ENCODE assay signal across 13 cellular contexts in the genomic region with DNA sequence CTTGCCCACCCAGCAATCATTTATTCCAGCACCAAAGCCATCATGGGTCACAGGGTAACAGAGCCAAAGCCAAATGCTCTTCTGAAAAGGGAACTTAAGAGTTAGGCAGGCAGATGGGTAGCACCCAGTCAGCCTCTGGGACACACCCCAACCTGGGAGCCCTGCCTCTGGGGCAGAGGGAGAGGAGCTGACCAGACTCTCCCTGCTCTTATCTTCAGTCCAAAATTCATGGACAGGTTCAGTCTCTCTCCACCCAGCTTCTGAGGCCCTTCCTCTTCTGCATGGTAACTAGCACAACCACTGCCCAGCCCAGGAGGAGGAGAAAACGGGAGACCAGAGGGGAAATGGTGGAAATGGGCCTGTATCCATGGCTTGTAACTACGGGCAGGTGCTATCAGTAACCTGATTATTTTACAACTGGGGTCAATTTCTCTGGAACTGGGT.
DNase-seq lines count a peak whose midpoint lies in the region; ATAC-seq, FAIRE-seq and TF ChIP-seq lines count a peak whose summit lies in the region.
"Had no signal": no experiment of that assay in that cellular context is flagged by ENCODE, and none has a peak within 500 bp of the region (broad histone marks: within the 10 kb centered on the region; RNA-seq: fewer than 3 reads in every experiment).

No MANE protein-coding gene starts in this region.

- H3K9me3 Mint-ChIP-seq in MCF 10A (ENCODE audit: unreplicated experiment) = no peaks in the 10 kb centered on the region
- H3K9me3 Mint-ChIP-seq in astrocyte (ENCODE audit: unreplicated experiment) = no peaks in the 10 kb centered on the region

- H3K4me1 Mint-ChIP-seq in MCF 10A (ENCODE audit: insufficient read depth, unreplicated experiment) (peaks cover 18% of the 10 kb centered on the region), astrocyte (ENCODE audit: low read depth, unreplicated experiment) (peaks cover 43% of the 10 kb centered on the region)

- H3K27ac ChIP-seq in breast epithelium (peak overlapping the region; percentile 34 to 96), astrocyte (ENCODE audit: low read depth, low read length) (no peak overlapping the region), muscle layer of colon (ENCODE audit: low read depth, low read length) (peak overlapping the region; percentile 54), substantia nigra (ENCODE audit: low read depth, low read length, poor library complexity, severe bottlenecking) (peak overlapping the region; percentile 89)

- no peak overlapping the region for H3K4me3 ChIP-seq in breast epithelium
- H3K4me3 ChIP-seq in astrocyte (ENCODE audit: insufficient read depth, low read depth, low read length) = no peak overlapping the region
- H3K4me3 ChIP-seq in muscle layer of colon (ENCODE audit: low read depth in 1 of 2, low read length in 2 of 2) = no peak overlapping the region
- H3K4me3 ChIP-seq: skin epidermis had no signal

- CTCF ChIA-PET in MCF 10A (lab: Yijun Ruan, JAX) = interaction anchor here (0.7 to 0.8 kb wide), 2 partner anchors 9 to 48 kb away, joined by 3 read pairs; no protein-coding TSS in a partner anchor

- H3K4me3 Mint-ChIP-seq in MCF 10A (ENCODE audit: unreplicated experiment) = no peak overlapping the region
- peak overlapping the region; percentile 60 for H3K4me3 Mint-ChIP-seq in astrocyte (ENCODE audit: unreplicated experiment)

- H3K9me3 ChIP-seq in breast epithelium (no peaks in the 10 kb centered on the region), astrocyte (ENCODE audit: insufficient read depth, low read depth, low read length) (no peaks in the 10 kb centered on the region), muscle layer of colon (ENCODE audit: low read length) (no peaks in the 10 kb centered on the region)

- no peak for TF ChIP-seq POLR2A in breast epithelium (IDR thresholded peaks at IDR 0.05)

- TF ChIP-seq CTCF in breast epithelium (IDR thresholded peaks at IDR 0.05) = no peak
- TF ChIP-seq CTCF in MCF 10A (IDR thresholded peaks at IDR 0.05; ENCODE audit: unreplicated experiment) = no peak
- no peak for TF ChIP-seq CTCF in astrocyte (IDR thresholded peaks at IDR 0.05; ENCODE audit: insufficient read depth, low read depth, low read length)

- peaks cover 68% of the 10 kb centered on the region for H4K20me1 ChIP-seq in astrocyte (ENCODE audit: insufficient read depth, low read length)

- H3K36me3 Mint-ChIP-seq in MCF 10A (ENCODE audit: insufficient read depth, unreplicated experiment) (no peaks in the 10 kb centered on the region), astrocyte (ENCODE audit: low read depth, unreplicated experiment) (peaks cover 2% of the 10 kb centered on the region)

- POLR2A ChIA-PET in MCF 10A (lab: Yijun Ruan, JAX) = no interaction called here

- H3K36me3 ChIP-seq in breast epithelium (no peaks in the 10 kb centered on the region), astrocyte (ENCODE audit: insufficient read depth, low read length) (no peaks in the 10 kb centered on the region), muscle layer of colon (ENCODE audit: insufficient read depth, low read length) (no peaks in the 10 kb centered on the region)

- no peak overlapping the region for H3K4me2 ChIP-seq in astrocyte (ENCODE audit: low read length)

- BruUV-seq in MCF 10A (replicated peaks; lab: Mats Ljungman, UMichigan) = no TSS peak

- no peak overlapping the region for H3K9ac ChIP-seq in astrocyte (ENCODE audit: low read length)
- no peak overlapping the region for H3K9ac ChIP-seq in muscle layer of colon (ENCODE audit: low read length)

- H3K27me3 ChIP-seq in breast epithelium (no peaks in the 10 kb centered on the region), astrocyte (ENCODE audit: insufficient read depth, low read length) (no peaks in the 10 kb centered on the region), muscle layer of colon (ENCODE audit: control insufficient read depth in 1 of 2, insufficient read depth in 2 of 2, low read length in 2 of 2) (no peaks in the 10 kb centered on the region)

- H3K27me3 Mint-ChIP-seq in MCF 10A (ENCODE audit: insufficient read depth, unreplicated experiment) (no peaks in the 10 kb centered on the region), astrocyte (ENCODE audit: low read depth, unreplicated experiment) (no peaks in the 10 kb centered on the region)

- DNase-seq in breast epithelium (ENCODE audit: low spot score in 2 of 2) (no peak), MCF 10A (ENCODE audit: unreplicated experiment) (no peak), astrocyte (ENCODE audit: low read depth) (no peak), substantia nigra (lab: John Stamatoyannopoulos, UW) (no peak), epidermal melanocyte (ENCODE audit: insufficient read length, low spot score) (no peak)
- DNase-seq in effector CD4-positive, alpha-beta T cell = no peak
- DNase-seq: activated CD8-positive, alpha-beta memory T cell treated with anti-CD3 and anti-CD28 coated beads, Interleukin-2, amount 50 U/mL, for 48 hours; NCI-H1694 treated with DMSO at 0.1 percent for 48 hours; NCI-H69; SIG-M5 had no signal

- H3K27ac Mint-ChIP-seq in MCF 10A (ENCODE audit: low read depth, unreplicated experiment) (no peak overlapping the region), astrocyte (ENCODE audit: unreplicated experiment) (no peak overlapping the region)

- FAIRE-seq in astrocyte (lab: Jason Lieb, UNC) = no peak

- H3K4me1 ChIP-seq in breast epithelium (peaks cover 12 to 19% of the 10 kb centered on the region in 2 donors), astrocyte (ENCODE audit: insufficient read depth, low read length) (peaks cover 56% of the 10 kb centered on the region), muscle layer of colon (ENCODE audit: insufficient read depth, low read length) (peaks cover 71% of the 10 kb centered on the region)

- no peak for ATAC-seq in GM19467 (IDR thresholded peaks at IDR 0.05; ENCODE audit: unreplicated experiment)

- H2AFZ ChIP-seq in astrocyte (ENCODE audit: low read depth, low read length) = no peak overlapping the region

- intact Hi-C loops in breast epithelium (cut with DNase I; ENCODE audit: low total_unique reads) = no loop called here
- intact Hi-C loops in MCF 10A (cut with micrococcal nuclease) = no loop called here

- peaks cover 77% of the 10 kb centered on the region for H3K79me2 ChIP-seq in astrocyte (ENCODE audit: insufficient read depth, low read length)
